ENCODE assay signal across 1 cellular context in the genomic region with DNA sequence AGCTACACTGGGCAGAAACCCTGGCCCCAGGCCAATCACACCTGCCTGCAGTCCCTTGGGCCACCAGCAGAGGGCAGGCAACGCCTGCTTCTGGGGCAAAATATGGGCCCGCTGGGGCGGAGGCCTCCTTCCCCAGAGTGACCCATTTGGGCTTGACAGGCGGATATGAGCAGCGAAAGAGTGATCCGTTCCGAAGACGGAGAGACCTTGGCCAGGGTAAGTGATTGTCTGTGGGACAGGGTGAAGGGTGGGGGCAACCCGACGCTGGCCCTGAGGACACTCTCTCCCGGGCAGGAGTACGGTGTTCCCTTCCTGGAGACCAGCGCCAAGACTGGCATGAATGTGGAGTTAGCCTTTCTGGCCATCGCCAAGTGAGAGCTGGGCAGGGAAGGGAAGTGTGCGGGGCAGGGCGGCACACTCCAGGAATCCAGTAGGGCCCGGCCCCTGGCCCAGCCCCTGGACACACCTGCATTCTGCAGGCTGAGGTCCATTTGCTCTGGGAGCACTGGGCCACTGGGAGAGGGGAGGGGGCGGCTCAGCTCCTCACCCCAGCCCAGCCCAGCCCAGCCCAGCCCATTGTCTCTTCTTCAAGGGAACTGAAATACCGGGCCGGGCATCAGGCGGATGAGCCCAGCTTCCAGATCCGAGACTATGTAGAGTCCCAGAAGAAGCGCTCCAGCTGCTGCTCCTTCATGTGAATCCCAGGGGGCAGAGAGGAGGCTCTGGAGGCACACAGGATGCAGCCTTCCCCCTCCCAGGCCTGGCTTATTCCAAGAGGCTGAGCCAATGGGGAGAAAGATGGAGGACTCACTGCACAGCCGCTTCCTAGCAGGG.
A peak's percentile ranks its signal among the peaks of the same experiment; 100 is the strongest.
TF ChIP-seq lines count a peak whose summit lies in the region.

No MANE protein-coding gene starts in this region.

TF ChIP-seq in HepG2, 621 proteins besides CTCF, POLR2A, EP300 and RAD21 (continued from another document and continues in another):
- TF ChIP-seq, protein P1, sequence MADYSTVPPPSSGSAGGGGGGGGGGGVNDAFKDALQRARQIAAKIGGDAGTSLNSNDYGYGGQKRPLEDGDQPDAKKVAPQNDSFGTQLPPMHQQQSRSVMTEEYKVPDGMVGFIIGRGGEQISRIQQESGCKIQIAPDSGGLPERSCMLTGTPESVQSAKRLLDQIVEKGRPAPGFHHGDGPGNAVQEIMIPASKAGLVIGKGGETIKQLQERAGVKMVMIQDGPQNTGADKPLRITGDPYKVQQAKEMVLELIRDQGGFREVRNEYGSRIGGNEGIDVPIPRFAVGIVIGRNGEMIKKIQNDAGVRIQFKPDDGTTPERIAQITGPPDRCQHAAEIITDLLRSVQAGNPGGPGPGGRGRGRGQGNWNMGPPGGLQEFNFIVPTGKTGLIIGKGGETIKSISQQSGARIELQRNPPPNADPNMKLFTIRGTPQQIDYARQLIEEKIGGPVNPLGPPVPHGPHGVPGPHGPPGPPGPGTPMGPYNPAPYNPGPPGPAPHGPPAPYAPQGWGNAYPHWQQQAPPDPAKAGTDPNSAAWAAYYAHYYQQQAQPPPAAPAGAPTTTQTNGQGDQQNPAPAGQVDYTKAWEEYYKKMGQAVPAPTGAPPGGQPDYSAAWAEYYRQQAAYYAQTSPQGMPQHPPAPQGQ (CRISPR knock-in tag; IDR thresholded peaks at IDR 0.05; ENCODE audit: borderline replicate concordance) = 0 out of 2 replicates have a peak, but pooled peaks have one; percentile 37
- TF ChIP-seq ZNF766 (CRISPR knock-in tag; IDR thresholded peaks at IDR 0.05; ENCODE audit: borderline replicate concordance) = peak; percentile 87; the same call in 1 of the 2 replicates
- peak; percentile 83 for TF ChIP-seq KDM5B (CRISPR knock-in tag; IDR thresholded peaks at IDR 0.05; ENCODE audit: borderline replicate concordance)
- TF ChIP-seq, protein P2, sequence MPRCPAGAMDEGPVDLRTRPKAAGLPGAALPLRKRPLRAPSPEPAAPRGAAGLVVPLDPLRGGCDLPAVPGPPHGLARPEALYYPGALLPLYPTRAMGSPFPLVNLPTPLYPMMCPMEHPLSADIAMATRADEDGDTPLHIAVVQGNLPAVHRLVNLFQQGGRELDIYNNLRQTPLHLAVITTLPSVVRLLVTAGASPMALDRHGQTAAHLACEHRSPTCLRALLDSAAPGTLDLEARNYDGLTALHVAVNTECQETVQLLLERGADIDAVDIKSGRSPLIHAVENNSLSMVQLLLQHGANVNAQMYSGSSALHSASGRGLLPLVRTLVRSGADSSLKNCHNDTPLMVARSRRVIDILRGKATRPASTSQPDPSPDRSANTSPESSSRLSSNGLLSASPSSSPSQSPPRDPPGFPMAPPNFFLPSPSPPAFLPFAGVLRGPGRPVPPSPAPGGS (CRISPR knock-in tag; IDR thresholded peaks at IDR 0.05) = peak; percentile 74; the same call in 1 of the 2 replicates
- TF ChIP-seq GTF2F1 (IDR thresholded peaks at IDR 0.05; ENCODE audit: low read length) = no peak
- TF ChIP-seq NCOA1 (CRISPR knock-in tag; IDR thresholded peaks at IDR 0.05) = peak; percentile 29; the same call in 1 of the 2 replicates
- peak; percentile 90; the same call in 1 of the 2 replicates for TF ChIP-seq CBX5 (CRISPR knock-in tag; IDR thresholded peaks at IDR 0.05; ENCODE audit: borderline replicate concordance)
- TF ChIP-seq ISL2 (CRISPR knock-in tag; IDR thresholded peaks at IDR 0.05) = 0 out of 2 replicates have a peak, but pooled peaks have one; percentile 54
- no peak for TF ChIP-seq RXRB (CRISPR knock-in tag; IDR thresholded peaks at IDR 0.05; ENCODE audit: borderline replicate concordance)
- no peak for TF ChIP-seq ATAD3A (CRISPR knock-in tag; IDR thresholded peaks at IDR 0.05)
- TF ChIP-seq, protein P3, sequence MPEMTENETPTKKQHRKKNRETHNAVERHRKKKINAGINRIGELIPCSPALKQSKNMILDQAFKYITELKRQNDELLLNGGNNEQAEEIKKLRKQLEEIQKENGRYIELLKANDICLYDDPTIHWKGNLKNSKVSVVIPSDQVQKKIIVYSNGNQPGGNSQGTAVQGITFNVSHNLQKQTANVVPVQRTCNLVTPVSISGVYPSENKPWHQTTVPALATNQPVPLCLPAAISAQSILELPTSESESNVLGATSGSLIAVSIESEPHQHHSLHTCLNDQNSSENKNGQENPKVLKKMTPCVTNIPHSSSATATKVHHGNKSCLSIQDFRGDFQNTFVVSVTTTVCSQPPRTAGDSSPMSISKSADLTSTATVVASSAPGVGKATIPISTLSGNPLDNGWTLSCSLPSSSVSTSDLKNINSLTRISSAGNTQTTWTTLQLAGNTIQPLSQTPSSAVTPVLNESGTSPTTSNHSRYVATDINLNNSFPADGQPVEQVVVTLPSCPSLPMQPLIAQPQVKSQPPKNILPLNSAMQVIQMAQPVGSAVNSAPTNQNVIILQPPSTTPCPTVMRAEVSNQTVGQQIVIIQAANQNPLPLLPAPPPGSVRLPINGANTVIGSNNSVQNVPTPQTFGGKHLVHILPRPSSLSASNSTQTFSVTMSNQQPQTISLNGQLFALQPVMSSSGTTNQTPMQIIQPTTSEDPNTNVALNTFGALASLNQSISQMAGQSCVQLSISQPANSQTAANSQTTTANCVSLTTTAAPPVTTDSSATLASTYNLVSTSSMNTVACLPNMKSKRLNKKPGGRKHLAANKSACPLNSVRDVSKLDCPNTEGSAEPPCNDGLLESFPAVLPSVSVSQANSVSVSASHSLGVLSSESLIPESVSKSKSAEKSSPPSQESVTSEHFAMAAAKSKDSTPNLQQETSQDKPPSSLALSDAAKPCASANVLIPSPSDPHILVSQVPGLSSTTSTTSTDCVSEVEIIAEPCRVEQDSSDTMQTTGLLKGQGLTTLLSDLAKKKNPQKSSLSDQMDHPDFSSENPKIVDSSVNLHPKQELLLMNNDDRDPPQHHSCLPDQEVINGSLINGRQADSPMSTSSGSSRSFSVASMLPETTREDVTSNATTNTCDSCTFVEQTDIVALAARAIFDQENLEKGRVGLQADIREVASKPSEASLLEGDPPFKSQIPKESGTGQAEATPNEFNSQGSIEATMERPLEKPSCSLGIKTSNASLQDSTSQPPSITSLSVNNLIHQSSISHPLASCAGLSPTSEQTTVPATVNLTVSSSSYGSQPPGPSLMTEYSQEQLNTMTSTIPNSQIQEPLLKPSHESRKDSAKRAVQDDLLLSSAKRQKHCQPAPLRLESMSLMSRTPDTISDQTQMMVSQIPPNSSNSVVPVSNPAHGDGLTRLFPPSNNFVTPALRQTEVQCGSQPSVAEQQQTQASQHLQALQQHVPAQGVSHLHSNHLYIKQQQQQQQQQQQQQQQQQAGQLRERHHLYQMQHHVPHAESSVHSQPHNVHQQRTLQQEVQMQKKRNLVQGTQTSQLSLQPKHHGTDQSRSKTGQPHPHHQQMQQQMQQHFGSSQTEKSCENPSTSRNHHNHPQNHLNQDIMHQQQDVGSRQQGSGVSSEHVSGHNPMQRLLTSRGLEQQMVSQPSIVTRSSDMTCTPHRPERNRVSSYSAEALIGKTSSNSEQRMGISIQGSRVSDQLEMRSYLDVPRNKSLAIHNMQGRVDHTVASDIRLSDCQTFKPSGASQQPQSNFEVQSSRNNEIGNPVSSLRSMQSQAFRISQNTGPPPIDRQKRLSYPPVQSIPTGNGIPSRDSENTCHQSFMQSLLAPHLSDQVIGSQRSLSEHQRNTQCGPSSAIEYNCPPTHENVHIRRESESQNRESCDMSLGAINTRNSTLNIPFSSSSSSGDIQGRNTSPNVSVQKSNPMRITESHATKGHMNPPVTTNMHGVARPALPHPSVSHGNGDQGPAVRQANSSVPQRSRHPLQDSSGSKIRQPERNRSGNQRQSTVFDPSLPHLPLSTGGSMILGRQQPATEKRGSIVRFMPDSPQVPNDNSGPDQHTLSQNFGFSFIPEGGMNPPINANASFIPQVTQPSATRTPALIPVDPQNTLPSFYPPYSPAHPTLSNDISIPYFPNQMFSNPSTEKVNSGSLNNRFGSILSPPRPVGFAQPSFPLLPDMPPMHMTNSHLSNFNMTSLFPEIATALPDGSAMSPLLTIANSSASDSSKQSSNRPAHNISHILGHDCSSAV (CRISPR knock-in tag; IDR thresholded peaks at IDR 0.05; ENCODE audit: borderline replicate concordance) = no peak
- TF ChIP-seq ZNF331 (CRISPR knock-in tag; IDR thresholded peaks at IDR 0.05) = peak; percentile 75; the same call in 1 of the 2 replicates
- no peak for TF ChIP-seq ZNF260 (CRISPR knock-in tag; IDR thresholded peaks at IDR 0.05; ENCODE audit: borderline replicate concordance, low read depth)
- TF ChIP-seq, protein P4, sequence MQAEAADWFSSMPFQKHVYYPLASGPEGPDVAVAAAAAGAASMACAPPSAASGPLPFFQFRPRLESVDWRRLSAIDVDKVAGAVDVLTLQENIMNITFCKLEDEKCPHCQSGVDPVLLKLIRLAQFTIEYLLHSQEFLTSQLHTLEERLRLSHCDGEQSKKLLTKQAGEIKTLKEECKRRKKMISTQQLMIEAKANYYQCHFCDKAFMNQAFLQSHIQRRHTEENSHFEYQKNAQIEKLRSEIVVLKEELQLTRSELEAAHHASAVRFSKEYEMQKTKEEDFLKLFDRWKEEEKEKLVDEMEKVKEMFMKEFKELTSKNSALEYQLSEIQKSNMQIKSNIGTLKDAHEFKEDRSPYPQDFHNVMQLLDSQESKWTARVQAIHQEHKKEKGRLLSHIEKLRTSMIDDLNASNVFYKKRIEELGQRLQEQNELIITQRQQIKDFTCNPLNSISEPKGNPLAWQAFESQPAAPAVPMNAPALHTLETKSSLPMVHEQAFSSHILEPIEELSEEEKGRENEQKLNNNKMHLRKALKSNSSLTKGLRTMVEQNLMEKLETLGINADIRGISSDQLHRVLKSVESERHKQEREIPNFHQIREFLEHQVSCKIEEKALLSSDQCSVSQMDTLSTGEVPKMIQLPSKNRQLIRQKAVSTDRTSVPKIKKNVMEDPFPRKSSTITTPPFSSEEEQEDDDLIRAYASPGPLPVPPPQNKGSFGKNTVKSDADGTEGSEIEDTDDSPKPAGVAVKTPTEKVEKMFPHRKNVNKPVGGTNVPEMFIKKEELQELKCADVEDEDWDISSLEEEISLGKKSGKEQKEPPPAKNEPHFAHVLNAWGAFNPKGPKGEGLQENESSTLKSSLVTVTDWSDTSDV (CRISPR knock-in tag; IDR thresholded peaks at IDR 0.05) = no peak
- peak; percentile 79 for TF ChIP-seq ZSCAN25 (CRISPR knock-in tag; IDR thresholded peaks at IDR 0.05)
- TF ChIP-seq ZBTB7B (CRISPR knock-in tag; IDR thresholded peaks at IDR 0.05) = no peak; the same call in 1 of the 2 replicates
- TF ChIP-seq, protein P5, sequence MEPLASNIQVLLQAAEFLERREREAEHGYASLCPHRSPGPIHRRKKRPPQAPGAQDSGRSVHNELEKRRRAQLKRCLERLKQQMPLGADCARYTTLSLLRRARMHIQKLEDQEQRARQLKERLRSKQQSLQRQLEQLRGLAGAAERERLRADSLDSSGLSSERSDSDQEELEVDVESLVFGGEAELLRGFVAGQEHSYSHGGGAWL (CRISPR knock-in tag; IDR thresholded peaks at IDR 0.05) = 0 out of 2 replicates have a peak, but pooled peaks have one; percentile 45
- TF ChIP-seq ZFAT (CRISPR knock-in tag; conservative IDR thresholded peaks at IDR 0.05) = no peak
- 0 out of 2 replicates have a peak, but pooled peaks have one; percentile 75 for TF ChIP-seq ZNF333 (CRISPR knock-in tag; IDR thresholded peaks at IDR 0.05; ENCODE audit: borderline replicate concordance)
- TF ChIP-seq ZFP36L1 (CRISPR knock-in tag; IDR thresholded peaks at IDR 0.05) = peak; percentile 61; the same call in 1 of the 2 replicates
- TF ChIP-seq, protein P6, sequence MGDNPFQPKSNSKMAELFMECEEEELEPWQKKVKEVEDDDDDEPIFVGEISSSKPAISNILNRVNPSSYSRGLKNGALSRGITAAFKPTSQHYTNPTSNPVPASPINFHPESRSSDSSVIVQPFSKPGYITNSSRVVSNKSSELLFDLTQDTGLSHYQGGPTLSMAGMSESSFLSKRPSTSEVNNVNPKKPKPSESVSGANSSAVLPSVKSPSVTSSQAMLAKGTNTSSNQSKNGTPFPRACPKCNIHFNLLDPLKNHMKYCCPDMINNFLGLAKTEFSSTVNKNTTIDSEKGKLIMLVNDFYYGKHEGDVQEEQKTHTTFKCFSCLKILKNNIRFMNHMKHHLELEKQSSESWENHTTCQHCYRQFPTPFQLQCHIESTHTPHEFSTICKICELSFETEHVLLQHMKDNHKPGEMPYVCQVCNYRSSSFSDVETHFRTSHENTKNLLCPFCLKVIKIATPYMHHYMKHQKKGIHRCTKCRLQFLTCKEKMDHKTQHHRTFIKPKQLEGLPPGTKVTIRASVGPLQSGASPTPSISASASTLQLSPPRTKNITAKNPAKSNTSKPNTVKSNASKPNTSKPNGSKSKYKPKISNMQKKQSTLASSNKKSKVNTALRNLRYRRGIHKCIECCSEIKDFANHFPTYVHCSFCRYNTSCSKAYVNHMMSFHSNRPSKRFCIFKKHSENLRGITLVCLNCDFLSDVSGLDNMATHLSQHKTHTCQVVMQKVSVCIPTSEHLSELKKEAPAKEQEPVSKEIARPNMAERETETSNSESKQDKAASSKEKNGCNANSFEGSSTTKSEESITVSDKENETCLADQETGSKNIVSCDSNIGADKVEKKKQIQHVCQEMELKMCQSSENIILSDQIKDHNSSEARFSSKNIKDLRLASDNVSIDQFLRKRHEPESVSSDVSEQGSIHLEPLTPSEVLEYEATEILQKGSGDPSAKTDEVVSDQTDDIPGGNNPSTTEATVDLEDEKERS (CRISPR knock-in tag; IDR thresholded peaks at IDR 0.05) = peak; percentile 78
- TF ChIP-seq, protein P7, sequence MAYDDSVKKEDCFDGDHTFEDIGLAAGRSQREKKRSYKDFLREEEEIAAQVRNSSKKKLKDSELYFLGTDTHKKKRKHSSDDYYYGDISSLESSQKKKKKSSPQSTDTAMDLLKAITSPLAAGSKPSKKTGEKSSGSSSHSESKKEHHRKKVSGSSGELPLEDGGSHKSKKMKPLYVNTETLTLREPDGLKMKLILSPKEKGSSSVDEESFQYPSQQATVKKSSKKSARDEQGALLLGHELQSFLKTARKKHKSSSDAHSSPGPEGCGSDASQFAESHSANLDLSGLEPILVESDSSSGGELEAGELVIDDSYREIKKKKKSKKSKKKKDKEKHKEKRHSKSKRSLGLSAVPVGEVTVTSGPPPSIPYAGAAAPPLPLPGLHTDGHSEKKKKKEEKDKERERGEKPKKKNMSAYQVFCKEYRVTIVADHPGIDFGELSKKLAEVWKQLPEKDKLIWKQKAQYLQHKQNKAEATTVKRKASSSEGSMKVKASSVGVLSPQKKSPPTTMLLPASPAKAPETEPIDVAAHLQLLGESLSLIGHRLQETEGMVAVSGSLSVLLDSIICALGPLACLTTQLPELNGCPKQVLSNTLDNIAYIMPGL (CRISPR knock-in tag; IDR thresholded peaks at IDR 0.05; ENCODE audit: borderline replicate concordance in 1 of 2, low read depth in 1 of 2) = peak; percentile 93
- TF ChIP-seq NCOA5 (CRISPR knock-in tag; IDR thresholded peaks at IDR 0.05) = no peak
- TF ChIP-seq MED1 (CRISPR knock-in tag; IDR thresholded peaks at IDR 0.05) = peak; percentile 74
- TF ChIP-seq, protein P8, sequence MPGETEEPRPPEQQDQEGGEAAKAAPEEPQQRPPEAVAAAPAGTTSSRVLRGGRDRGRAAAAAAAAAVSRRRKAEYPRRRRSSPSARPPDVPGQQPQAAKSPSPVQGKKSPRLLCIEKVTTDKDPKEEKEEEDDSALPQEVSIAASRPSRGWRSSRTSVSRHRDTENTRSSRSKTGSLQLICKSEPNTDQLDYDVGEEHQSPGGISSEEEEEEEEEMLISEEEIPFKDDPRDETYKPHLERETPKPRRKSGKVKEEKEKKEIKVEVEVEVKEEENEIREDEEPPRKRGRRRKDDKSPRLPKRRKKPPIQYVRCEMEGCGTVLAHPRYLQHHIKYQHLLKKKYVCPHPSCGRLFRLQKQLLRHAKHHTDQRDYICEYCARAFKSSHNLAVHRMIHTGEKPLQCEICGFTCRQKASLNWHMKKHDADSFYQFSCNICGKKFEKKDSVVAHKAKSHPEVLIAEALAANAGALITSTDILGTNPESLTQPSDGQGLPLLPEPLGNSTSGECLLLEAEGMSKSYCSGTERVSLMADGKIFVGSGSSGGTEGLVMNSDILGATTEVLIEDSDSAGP (CRISPR knock-in tag; IDR thresholded peaks at IDR 0.05; ENCODE audit: borderline replicate concordance) = peak; percentile 87
- no peak; the same call in 1 of the 2 replicates for TF ChIP-seq MEIS1 (CRISPR knock-in tag; IDR thresholded peaks at IDR 0.05; ENCODE audit: borderline replicate concordance)
- 0 out of 2 replicates have a peak, but pooled peaks have one; percentile 65 for TF ChIP-seq ZNF232 (CRISPR knock-in tag; IDR thresholded peaks at IDR 0.05; ENCODE audit: borderline replicate concordance)
- no peak; the same call in 1 of the 2 replicates for TF ChIP-seq ZFP1 (CRISPR knock-in tag; IDR thresholded peaks at IDR 0.05)
- TF ChIP-seq ZFY (CRISPR knock-in tag; IDR thresholded peaks at IDR 0.05) = peak; percentile 77
